8 cellular contexts compared by ENCODE assay signal in the genomic region with DNA sequence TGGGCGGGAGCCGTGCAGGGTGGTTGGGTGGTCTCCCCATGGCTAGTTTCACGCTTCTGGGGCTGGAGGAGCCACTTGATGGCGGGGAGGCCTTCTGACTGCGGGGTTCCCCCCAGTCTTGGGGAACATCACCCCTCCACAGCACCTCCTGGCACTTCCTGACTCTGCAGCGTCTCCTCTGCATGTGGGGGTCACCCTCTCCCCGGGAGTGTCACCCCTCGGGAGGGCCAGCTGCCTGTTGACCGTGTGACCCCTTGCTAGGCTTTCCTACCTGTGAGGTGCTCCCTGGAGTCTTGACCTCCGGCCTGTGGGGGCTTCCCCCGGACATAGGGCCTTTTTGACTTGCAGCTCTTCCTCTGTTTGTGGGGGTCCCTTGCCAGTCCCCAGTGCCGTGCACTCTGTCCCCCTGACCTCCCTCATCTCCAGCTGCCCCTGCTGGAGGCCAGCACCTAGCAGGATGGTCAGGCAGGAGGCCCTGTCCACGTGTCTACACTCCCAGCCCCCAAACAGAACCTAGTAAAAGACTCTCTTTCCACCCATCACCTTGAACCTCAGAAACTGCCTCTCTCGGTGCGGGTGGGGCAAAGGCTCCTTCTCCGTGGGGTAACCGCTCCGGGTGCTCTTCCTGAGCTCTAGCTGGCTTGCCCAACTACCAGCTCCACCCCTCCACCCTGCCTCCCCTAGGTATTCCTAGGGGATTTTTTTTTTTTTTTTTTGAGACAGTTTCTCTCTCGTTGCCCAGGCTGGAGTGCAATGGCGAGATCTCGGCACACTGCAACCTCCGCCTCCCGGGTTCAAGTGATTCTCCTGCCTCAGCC. TPM values are rescaled to one million over a fixed set of nuclear protein-coding genes. Genes with fewer than 3 reads are reported as not detected.
DNase-seq lines count a peak whose midpoint lies in the region; FAIRE-seq and TF ChIP-seq lines count a peak whose summit lies in the region.

No MANE protein-coding gene starts in this region.

- no peak for TF ChIP-seq EP300 in suprapubic skin (IDR thresholded peaks at IDR 0.05)

- intact Hi-C loops in CD14-positive monocyte (cut with micrococcal nuclease): loop anchor here (1.0 to 5.0 kb wide), 3 partner anchors 15 to 74 kb away; partner anchors contain the start of gene BRI3BP (in 1 of the 2)
- intact Hi-C loops in activated T-helper 1 cell treated with anti-CD3 and anti-CD28 coated beads, Interleukin-12 subunit alpha, Interleukin-12 subunit beta, Interleukin-2, Interleukin-4 antibody, amounts not matched to agents 30 ng/mL and 10 ng/mL and 1 ng/mL, durations not matched to agents 14 hours and 24 hours and 36 hours (cut with micrococcal nuclease): loop anchor here (1.0 to 5.0 kb wide), 6 partner anchors 17 to 204 kb away; partner anchors contain the start of genes BRI3BP, DHX37 and SCARB1

- H3K9me3 Mint-ChIP-seq in CD14-positive monocyte (peaks cover 0 to 8% (median 6%) of the 10 kb centered on the region in 7 donors), immature natural killer cell (no peaks in the 10 kb centered on the region)
- H3K9me3 Mint-ChIP-seq in activated T-helper 1 cell treated with anti-CD3 and anti-CD28 coated beads, Interleukin-12 subunit alpha, Interleukin-12 subunit beta, Interleukin-2, Interleukin-4 antibody, amounts not matched to agents 30 ng/mL and 10 ng/mL and 1 ng/mL, durations not matched to agents 14 hours and 24 hours and 36 hours: no peaks in the 10 kb centered on the region

- TF ChIP-seq CTCF in CD14-positive monocyte (IDR thresholded peaks at IDR 0.05) (no peak), suprapubic skin (IDR thresholded peaks at IDR 0.05) (no peak)

- DNase-seq in CD14-positive monocyte (ENCODE audit: low spot score) (no peak), HAP-1 (ENCODE audit: low spot score in 2 of 2) (no peak), immature natural killer cell (no peak), suprapubic skin (ENCODE audit: low spot score in 2 of 2) (no peak), HTR-8/SVneo (ENCODE audit: insufficient read length, low spot score) (no peak), NCI-H82 treated with DMSO at 0.1 percent for 48 hours (lab: John Stamatoyannopoulos, UW; ENCODE audit: unreplicated experiment) (no peak), hippocampal formation (lab: John Stamatoyannopoulos, UW) (no peak)
- DNase-seq in activated T-helper 1 cell treated with anti-CD3 and anti-CD28 coated beads, Interleukin-12 subunit alpha, Interleukin-12 subunit beta, Interleukin-2, Interleukin-4 antibody, amounts not matched to agents 30 ng/mL and 10 ng/mL and 1 ng/mL, durations not matched to agents 14 hours and 24 hours and 36 hours (ENCODE audit: low spot score): no peak

- no peaks in the 10 kb centered on the region for H3K9me3 ChIP-seq in HAP-1
- no peaks in the 10 kb centered on the region for H3K9me3 ChIP-seq in suprapubic skin

- peaks cover 0 to 4% of the 10 kb centered on the region in 2 donors for H3K36me3 Mint-ChIP-seq in CD14-positive monocyte
- H3K36me3 Mint-ChIP-seq in activated T-helper 1 cell treated with anti-CD3 and anti-CD28 coated beads, Interleukin-12 subunit alpha, Interleukin-12 subunit beta, Interleukin-2, Interleukin-4 antibody, amounts not matched to agents 30 ng/mL and 10 ng/mL and 1 ng/mL, durations not matched to agents 14 hours and 24 hours and 36 hours (ENCODE audit: low read depth): peaks cover 3% of the 10 kb centered on the region
- H3K36me3 Mint-ChIP-seq in immature natural killer cell: peaks cover 0 to 3% (median 0%) of the 10 kb centered on the region in 3 donors

- in situ Hi-C loops in HAP-1 (cut with MboI; ENCODE audit: low sequenced_read_pairs): no loop called here

- H3K4me3 Mint-ChIP-seq in CD14-positive monocyte (peak overlapping the region; percentile 78 to 85), immature natural killer cell (peak overlapping the region; percentile 83 to 88 (median 87))
- H3K4me3 Mint-ChIP-seq in activated T-helper 1 cell treated with anti-CD3 and anti-CD28 coated beads, Interleukin-12 subunit alpha, Interleukin-12 subunit beta, Interleukin-2, Interleukin-4 antibody, amounts not matched to agents 30 ng/mL and 10 ng/mL and 1 ng/mL, durations not matched to agents 14 hours and 24 hours and 36 hours: peak overlapping the region; percentile 84

- H3K4me1 Mint-ChIP-seq in CD14-positive monocyte (peaks cover 21% of the 10 kb centered on the region), immature natural killer cell (peaks cover 18 to 19% of the 10 kb centered on the region in 2 donors)
- H3K4me1 Mint-ChIP-seq in activated T-helper 1 cell treated with anti-CD3 and anti-CD28 coated beads, Interleukin-12 subunit alpha, Interleukin-12 subunit beta, Interleukin-2, Interleukin-4 antibody, amounts not matched to agents 30 ng/mL and 10 ng/mL and 1 ng/mL, durations not matched to agents 14 hours and 24 hours and 36 hours (ENCODE audit: low read depth): peaks cover 17% of the 10 kb centered on the region

- H3K27ac ChIP-seq in suprapubic skin: peak overlapping the region; percentile 62

- H3K27ac Mint-ChIP-seq in CD14-positive monocyte (peak overlapping the region in 1 of 7 donors; percentile 28), immature natural killer cell (peak overlapping the region in 5 of 6 donors; percentile 54 to 86 (median 80))
- H3K27ac Mint-ChIP-seq in activated T-helper 1 cell treated with anti-CD3 and anti-CD28 coated beads, Interleukin-12 subunit alpha, Interleukin-12 subunit beta, Interleukin-2, Interleukin-4 antibody, amounts not matched to agents 30 ng/mL and 10 ng/mL and 1 ng/mL, durations not matched to agents 14 hours and 24 hours and 36 hours: peak overlapping the region; percentile 40

- H3K27me3 ChIP-seq in HAP-1 (ENCODE audit: low read depth): no peaks in the 10 kb centered on the region
- H3K27me3 ChIP-seq in suprapubic skin: no peaks in the 10 kb centered on the region

- no peak for TF ChIP-seq POLR2A in suprapubic skin (IDR thresholded peaks at IDR 0.05)

- 57% methylated on average over 11 of the region's 23 CpGs for WGBS in suprapubic skin

- FAIRE-seq in HTR-8/SVneo (lab: Jason Lieb, UNC): no peak

- H3K4me3 ChIP-seq in HAP-1 (peak overlapping the region; percentile 62), suprapubic skin (peak overlapping the region; percentile 77)

- H3K4me1 ChIP-seq in HAP-1 (peaks cover 6% of the 10 kb centered on the region), suprapubic skin (peaks cover 27% of the 10 kb centered on the region)

- H3K27me3 Mint-ChIP-seq in CD14-positive monocyte (ENCODE audit: low read depth in 3 of 3) (peaks cover 12 to 20% (median 17%) of the 10 kb centered on the region in 3 donors), immature natural killer cell (ENCODE audit: low read depth in 3 of 3) (peaks cover under 1 to 7% (median 3%) of the 10 kb centered on the region in 3 donors)
- H3K27me3 Mint-ChIP-seq in activated T-helper 1 cell treated with anti-CD3 and anti-CD28 coated beads, Interleukin-12 subunit alpha, Interleukin-12 subunit beta, Interleukin-2, Interleukin-4 antibody, amounts not matched to agents 30 ng/mL and 10 ng/mL and 1 ng/mL, durations not matched to agents 14 hours and 24 hours and 36 hours (ENCODE audit: insufficient read depth): peaks cover 7% of the 10 kb centered on the region

- H3K36me3 ChIP-seq in HAP-1 (replicated peaks) (peaks cover 4% of the 10 kb centered on the region), suprapubic skin (no peaks in the 10 kb centered on the region)

RNA-seq across cellular contexts. Expression of gene AACS, which starts 0.7 kb away (rescaled TPM):
- polyA plus RNA-seq in CD14-positive monocyte (1 to 10 TPM; 5.1 to 7.9 TPM), immature natural killer cell (10 to 100 TPM; 11.9 to 22.7 (median 14.0) TPM)
- 26.7 and 27.8 TPM in 2 replicates for total RNA-seq in activated T-helper 1 cell treated with anti-CD3 and anti-CD28 coated beads, Interleukin-12 subunit alpha, Interleukin-12 subunit beta, Interleukin-2, Interleukin-4 antibody, amounts not matched to agents 30 ng/mL and 10 ng/mL and 1 ng/mL, durations not matched to agents 14 hours and 24 hours and 36 hours
- total RNA-seq in suprapubic skin: 100 to 1,000 TPM in 1 of 4 donors, 10 to 100 TPM in 3; 69.0 to 103 (median 77.0) TPM
